ENCODE assay signal across 23 cellular contexts in genomic region chr9:12854218-12854617, GRCh38.
"Had no signal": no experiment of that assay in that cellular context is flagged by ENCODE, and none has a peak within 500 bp of the region (broad histone marks: within the 10 kb centered on the region; RNA-seq: fewer than 3 reads in every experiment).

No MANE protein-coding gene starts in this region.

- H3K9me3 ChIP-seq: body of pancreas, gastroesophageal sphincter, heart right ventricle, lower lobe of right lung, neutrophil, pancreas, right lobe of liver, thoracic aorta, upper lobe of right lung had no signal

- H3K27ac Mint-ChIP-seq: activated CD8-positive, alpha-beta T cell treated with anti-CD3 and anti-CD28 coated beads, Interleukin-2, amount 10 ng/mL, durations not matched to agents 7 days and 5 days; activated naive CD4-positive, alpha-beta T cell treated with anti-CD3 and anti-CD28 coated beads for 36 hours; activated T-cell treated with anti-CD3 and anti-CD28 coated beads, Interleukin-2, amount 50 U/mL, for 24 hours; immature natural killer cell; natural killer cell treated with Interleukin-12 subunit alpha and Interleukin-12 subunit beta and Interleukin-15 and Interleukin-18, amount 100 ng/mL, for 72 hours; stimulated activated memory B cell treated with anti-CD40 and anti-IgM and Interleukin-4, amounts not matched to agents 10 μg/mL and 1 μg/mL and 100 μg/mL, for 72 hours; T-cell had no signal

- H3K27me3 ChIP-seq: body of pancreas, gastroesophageal sphincter, heart right ventricle, neutrophil, pancreas, right lobe of liver, upper lobe of right lung had no signal

- H3K36me3 Mint-ChIP-seq: immature natural killer cell; stimulated activated memory B cell treated with anti-CD40 and anti-IgM and Interleukin-4, amounts not matched to agents 10 μg/mL and 1 μg/mL and 100 μg/mL, for 72 hours; T-cell had no signal

- H3K4me1 ChIP-seq: gastroesophageal sphincter, heart right ventricle, lower lobe of right lung, right lobe of liver, upper lobe of right lung had no signal

- H3K4me3 Mint-ChIP-seq: activated CD8-positive, alpha-beta T cell treated with anti-CD3 and anti-CD28 coated beads, Interleukin-2, amount 10 ng/mL, durations not matched to agents 7 days and 5 days; activated naive CD4-positive, alpha-beta T cell treated with anti-CD3 and anti-CD28 coated beads for 36 hours; activated T-cell treated with anti-CD3 and anti-CD28 coated beads, Interleukin-2, amount 50 U/mL, for 24 hours; immature natural killer cell; natural killer cell treated with Interleukin-12 subunit alpha and Interleukin-12 subunit beta and Interleukin-15 and Interleukin-18, amount 100 ng/mL, for 72 hours; stimulated activated memory B cell treated with anti-CD40 and anti-IgM and Interleukin-4, amounts not matched to agents 10 μg/mL and 1 μg/mL and 100 μg/mL, for 72 hours; T-cell had no signal

- H3K4me1 Mint-ChIP-seq: immature natural killer cell; stimulated activated memory B cell treated with anti-CD40 and anti-IgM and Interleukin-4, amounts not matched to agents 10 μg/mL and 1 μg/mL and 100 μg/mL, for 72 hours; T-cell had no signal

- DNase-seq: activated CD4-positive, alpha-beta T cell treated with anti-CD3 and anti-CD28 coated beads for 48 hours; activated CD4-positive, CD25-positive, alpha-beta regulatory T cell; activated CD8-positive, alpha-beta T cell treated with anti-CD3 and anti-CD28 coated beads, Interleukin-2, amount 10 ng/mL, durations not matched to agents 7 days and 5 days; activated naive CD4-positive, alpha-beta T cell treated with anti-CD3 and anti-CD28 coated beads for 36 hours; activated T-cell treated with anti-CD3 and anti-CD28 coated beads, Interleukin-2, amount 50 U/mL, for 24 hours; body of pancreas; central memory CD4-positive, alpha-beta T cell; heart right ventricle; immature natural killer cell; left cardiac atrium; lower lobe of right lung; pancreas; right lobe of liver; stimulated activated CD4-positive, alpha-beta T cell treated with anti-CD3 and anti-CD28 coated beads, Interleukin-4, amount 100 ng/mL, for 4 hours; T-cell; T-helper 9 cell; upper lobe of right lung had no signal

- H3K27me3 Mint-ChIP-seq: activated T-cell treated with anti-CD3 and anti-CD28 coated beads, Interleukin-2, amount 50 U/mL, for 24 hours; natural killer cell treated with Interleukin-12 subunit alpha and Interleukin-12 subunit beta and Interleukin-15 and Interleukin-18, amount 100 ng/mL, for 72 hours; stimulated activated memory B cell treated with anti-CD40 and anti-IgM and Interleukin-4, amounts not matched to agents 10 μg/mL and 1 μg/mL and 100 μg/mL, for 72 hours; T-cell had no signal

- H3K36me3 ChIP-seq: gastroesophageal sphincter, heart right ventricle, lower lobe of right lung, neutrophil, pancreas, right lobe of liver, thoracic aorta, upper lobe of right lung had no signal

- H3K9me3 Mint-ChIP-seq: stimulated activated memory B cell treated with anti-CD40 and anti-IgM and Interleukin-4, amounts not matched to agents 10 μg/mL and 1 μg/mL and 100 μg/mL, for 72 hours had no signal

- H3K4me3 ChIP-seq: body of pancreas, coronary artery, gastroesophageal sphincter, heart right ventricle, lower lobe of right lung, pancreas, right lobe of liver, thoracic aorta, upper lobe of right lung had no signal

- H3K27ac ChIP-seq: body of pancreas, coronary artery, gastroesophageal sphincter, heart right ventricle, lower lobe of right lung, neutrophil, pancreas, right lobe of liver, thoracic aorta, upper lobe of right lung had no signal

- ATAC-seq: activated CD8-positive, alpha-beta T cell treated with anti-CD3 and anti-CD28 coated beads, Interleukin-2, amount 10 ng/mL, durations not matched to agents 7 days and 5 days; body of pancreas; gastroesophageal sphincter; heart right ventricle; left cardiac atrium; lower lobe of right lung; natural killer cell treated with Interleukin-12 subunit alpha and Interleukin-12 subunit beta and Interleukin-15 and Interleukin-18, amount 100 ng/mL, for 72 hours; pancreas; right lobe of liver; stimulated activated memory B cell treated with anti-CD40 and anti-IgM and Interleukin-4, amounts not matched to agents 10 μg/mL and 1 μg/mL and 100 μg/mL, for 72 hours; T-cell; upper lobe of right lung had no signal
